In genomic region chr9:14180077-14180941, GRCh38 we compare ENCODE assay signal across 1 cellular context.
TF ChIP-seq lines count a peak whose summit lies in the region.

No MANE protein-coding gene starts in this region.

TF ChIP-seq in GM23338, 12 proteins besides CTCF, POLR2A, EP300 and RAD21 (continued from another document):
- TF ChIP-seq ZNF462 (CRISPR knock-in tag; IDR thresholded peaks at IDR 0.05) (no peak), JUNB (IDR thresholded peaks at IDR 0.05; ENCODE audit: unreplicated experiment) (no peak), STAT1 (IDR thresholded peaks at IDR 0.05; ENCODE audit: unreplicated experiment) (no peak)
